ENCODE assay signal across 1 cellular context in the genomic region with DNA sequence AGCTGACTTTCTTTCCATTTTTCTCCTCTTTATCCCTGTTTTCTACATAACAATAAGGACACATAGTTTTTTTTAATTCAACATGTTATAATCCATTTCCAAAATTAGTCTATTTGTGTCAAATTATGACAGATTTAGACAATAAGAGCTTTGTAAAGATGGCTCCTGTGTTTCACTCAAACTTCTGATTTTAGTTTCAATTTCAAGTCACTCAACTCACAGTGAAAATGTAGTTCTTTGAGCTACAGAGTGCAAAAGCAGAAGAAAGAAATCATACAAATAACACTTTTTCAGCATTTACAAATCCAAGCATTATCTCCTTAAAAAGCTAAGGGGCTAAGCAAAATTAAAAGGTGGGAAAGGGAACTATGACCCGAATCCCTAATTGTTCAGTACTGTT.
TF ChIP-seq lines count a peak whose summit lies in the region.

No MANE protein-coding gene starts in this region.

TF ChIP-seq in HEK293T, 16 proteins besides CTCF, POLR2A, EP300 and RAD21 (continued from another document):
- TF ChIP-seq CTBP1 (IDR thresholded peaks at IDR 0.05; ENCODE audit: borderline replicate concordance) (no peak), ARNT (IDR thresholded peaks at IDR 0.05) (no peak), FOXK2 (IDR thresholded peaks at IDR 0.05) (no peak), L3MBTL2 (conservative IDR thresholded peaks at IDR 0.05) (no peak), FOXM1 (IDR thresholded peaks at IDR 0.05; ENCODE audit: borderline replicate concordance) (no peak), FOXA1 (IDR thresholded peaks at IDR 0.05) (no peak), SUZ12 (IDR thresholded peaks at IDR 0.05) (no peak), BHLHE40 (IDR thresholded peaks at IDR 0.05; ENCODE audit: borderline replicate concordance) (no peak), TARDBP (IDR thresholded peaks at IDR 0.05) (no peak), ZNF384 (IDR thresholded peaks at IDR 0.05) (no peak)
